8 cellular contexts compared by ENCODE assay signal in the genomic region with DNA sequence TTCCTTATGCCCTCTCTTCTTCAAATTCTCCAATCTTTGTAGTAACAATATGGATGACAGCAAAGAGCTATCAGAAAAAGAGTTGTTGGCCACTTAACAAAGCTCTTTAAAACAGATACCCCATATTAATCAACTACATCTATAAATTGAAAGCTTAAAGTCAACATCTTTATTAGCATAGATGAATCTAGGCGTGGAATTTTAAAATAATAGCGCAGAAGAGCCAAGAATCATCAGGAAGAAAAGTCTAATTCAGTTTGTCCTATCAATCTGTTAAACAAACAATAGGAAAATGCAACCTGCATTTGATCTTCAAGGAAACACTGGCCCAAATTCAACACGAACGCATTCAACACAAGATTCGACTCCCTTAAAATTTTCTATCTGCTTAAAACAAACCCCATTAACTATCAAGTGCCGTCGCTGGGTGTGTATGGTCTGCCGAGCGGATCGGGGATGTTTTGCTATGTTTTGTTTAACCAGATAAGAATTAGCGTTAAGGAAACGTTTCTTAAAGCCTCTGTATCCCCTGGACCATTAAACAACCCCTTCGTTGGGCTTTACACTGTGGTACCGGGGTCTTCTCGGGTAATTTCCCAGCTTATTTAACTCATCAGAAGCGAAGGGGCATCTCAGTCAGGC. TPM values are rescaled to one million over a fixed set of nuclear protein-coding genes. Genes with fewer than 3 reads are reported as not detected.
A peak's percentile ranks its signal among the peaks of the same experiment; 100 is the strongest.
DNase-seq lines count a peak whose midpoint lies in the region; ATAC-seq, FAIRE-seq and TF ChIP-seq lines count a peak whose summit lies in the region.

No MANE protein-coding gene starts in this region.

- FAIRE-seq in bronchial epithelial cell (lab: Jason Lieb, UNC): no peak

- H3K4me2 ChIP-seq in Karpas-422 (ENCODE audit: low read depth, low read length, poor library complexity, severe bottlenecking): peak overlapping the region; percentile 99

- H3K9me2 ChIP-seq in Karpas-422 (replicated peaks; ENCODE audit: insufficient read depth, low read length): no peaks in the 10 kb centered on the region

- peak overlapping the region; percentile 34 for H2AFZ ChIP-seq in Karpas-422 (ENCODE audit: low read length)

- H3K27me3 ChIP-seq in cardiac muscle cell (peaks cover 5% of the 10 kb centered on the region), Karpas-422 (ENCODE audit: low read length) (no peaks in the 10 kb centered on the region), bronchial epithelial cell (ENCODE audit: control insufficient read depth, insufficient read depth, low read length) (no peaks in the 10 kb centered on the region), muscle layer of colon (ENCODE audit: control insufficient read depth in 1 of 2, insufficient read depth in 2 of 2, low read length in 2 of 2) (no peaks in the 10 kb centered on the region)

- no peaks in the 10 kb centered on the region for H4K20me1 ChIP-seq in Karpas-422 (ENCODE audit: insufficient read depth, low read depth, low read length)

- H3K4me3 ChIP-seq in cardiac muscle cell (peak overlapping the region; percentile 64), Karpas-422 (ENCODE audit: low read length) (peak overlapping the region; percentile 73), bronchial epithelial cell (ENCODE audit: low read depth, low read length) (peak overlapping the region; percentile 83), muscle layer of colon (ENCODE audit: low read depth in 1 of 2, low read length in 2 of 2) (peak overlapping the region; percentile 61 to 87)

- no peak for TF ChIP-seq CTCF in cardiac muscle cell (IDR thresholded peaks at IDR 0.05; ENCODE audit: low read depth, low read length)
- TF ChIP-seq CTCF in bronchial epithelial cell (IDR thresholded peaks at IDR 0.05; ENCODE audit: insufficient read depth, low read length, severe bottlenecking): no peak

- H3K36me3 ChIP-seq in cardiac muscle cell: no peaks in the 10 kb centered on the region
- H3K36me3 ChIP-seq in Karpas-422 (ENCODE audit: insufficient read depth, low read length): no peaks in the 10 kb centered on the region
- H3K36me3 ChIP-seq in bronchial epithelial cell (ENCODE audit: control insufficient read depth, insufficient read depth, low read length): no peaks in the 10 kb centered on the region
- no peaks in the 10 kb centered on the region for H3K36me3 ChIP-seq in muscle layer of colon (ENCODE audit: insufficient read depth, low read length)

- H3K9ac ChIP-seq in Karpas-422 (ENCODE audit: low read length) (peak overlapping the region; percentile 80), muscle layer of colon (ENCODE audit: low read length) (peak overlapping the region; percentile 64)

- H3K79me2 ChIP-seq in Karpas-422 (ENCODE audit: low read length): no peaks in the 10 kb centered on the region

- DNase-seq in cardiac muscle cell (ENCODE audit: low read depth in 1 of 2, low spot score in 1 of 2): peak; percentile 5 to 18
- no peak for DNase-seq in Right ventricle myocardium superior
- peak; percentile 48 for DNase-seq in Karpas-422
- peak; percentile 10 for DNase-seq in bronchial epithelial cell (ENCODE audit: low read depth)
- no peak for DNase-seq in NCI-H2029 treated with DMSO at 0.1 percent for 48 hours (lab: John Stamatoyannopoulos, UW)
- no peak for DNase-seq in SKM-1 treated with dmso at 0.1 percent for 144 hours (lab: John Stamatoyannopoulos, UW; ENCODE audit: unreplicated experiment)
- no peak for DNase-seq in NCI-H748 treated with DMSO at 0.1 percent for 48 hours (lab: John Stamatoyannopoulos, UW)

- intact Hi-C loops in Right ventricle myocardium superior (cut with DNase I): loop anchor here (10.0 kb wide), 1 partner anchor 109 kb away; no protein-coding TSS in a partner anchor

- H3K27ac ChIP-seq in cardiac muscle cell: peak overlapping the region; percentile 89
- no peak overlapping the region for H3K27ac ChIP-seq in Karpas-422 (ENCODE audit: low read length)
- peak overlapping the region; percentile 96 for H3K27ac ChIP-seq in muscle layer of colon (ENCODE audit: low read depth, low read length)

- H3K4me1 ChIP-seq in cardiac muscle cell (ENCODE audit: low read depth) (no peaks in the 10 kb centered on the region), Karpas-422 (ENCODE audit: low read length) (peaks cover 21% of the 10 kb centered on the region), muscle layer of colon (ENCODE audit: insufficient read depth, low read length) (peaks cover 11% of the 10 kb centered on the region)

- no peak for ATAC-seq in Right ventricle myocardium superior (ENCODE audit: poor library complexity)

- H3K9me3 ChIP-seq in cardiac muscle cell (ENCODE audit: low read depth) (no peaks in the 10 kb centered on the region), Karpas-422 (ENCODE audit: low read length) (no peaks in the 10 kb centered on the region), muscle layer of colon (ENCODE audit: low read length) (no peaks in the 10 kb centered on the region)

RNA-seq across cellular contexts. Expression of a gene that starts 1.0 kb away (rescaled TPM):
- total RNA-seq in cardiac muscle cell (3.7 and 5.2 TPM in 2 replicates), Right ventricle myocardium superior (9.7 TPM), bronchial epithelial cell (14.0 and 19.6 TPM in 2 replicates)
- polyA plus RNA-seq in cardiac muscle cell: 4.5 and 4.9 TPM in 2 replicates
- 4.8 and 7.8 TPM in 2 replicates for total RNA-seq in Karpas-422 (2014; rRNA removed; shearing (Covaris generic); ENCODE audit: low replicate concordance)

Comparison
In these comparisons a context has a peak if more than half of its experiments do, and no peak if none do; other contexts are left out.
1. DNase-seq: peak in cardiac muscle cell (2 of 2), Karpas-422 (single experiment) and bronchial epithelial cell (single experiment); none in Right ventricle myocardium superior (single experiment), NCI-H2029 treated with DMSO at 0.1 percent for 48 hours (single experiment), SKM-1 treated with dmso at 0.1 percent for 144 hours (single experiment) and NCI-H748 treated with DMSO at 0.1 percent for 48 hours (single experiment).
2. Peak in every context shown above with its lines, with median percentiles within 50 percentile points of each other: H3K4me3 ChIP-seq.